Comparison of ENCODE assay signal across 16 cellular contexts in genomic region chr16:30980068-30980371, GRCh38. TPM values are rescaled to one million over a fixed set of nuclear protein-coding genes. Genes with fewer than 3 reads are reported as not detected.
DNase-seq lines count a peak whose midpoint lies in the region; ATAC-seq and TF ChIP-seq lines count a peak whose summit lies in the region.
"Had no signal": no experiment of that assay in that cellular context is flagged by ENCODE, and none has a peak within 500 bp of the region (broad histone marks: within the 10 kb centered on the region; RNA-seq: fewer than 3 reads in every experiment).

No MANE protein-coding gene starts in this region.

- H3K27ac ChIP-seq in angular gyrus (ENCODE audit: low read depth, low read length) = peak overlapping the region; percentile 40
- H3K27ac ChIP-seq in fibroblast of lung (ENCODE audit: insufficient read depth, low read length) = no peak overlapping the region

- H3K79me2 ChIP-seq in fibroblast of lung (ENCODE audit: control insufficient read depth, insufficient read depth, low read length) = no peaks in the 10 kb centered on the region

- no peak overlapping the region for H3K4me3 ChIP-seq in fibroblast of lung (replicated peaks in 1 of 4; ENCODE audit: control extremely low read depth in 1 of 4, insufficient read depth in 1 of 4, low read depth in 3 of 4, low read length in 4 of 4)

- H3K9ac ChIP-seq in fibroblast of lung (ENCODE audit: insufficient read depth, low read length) = peak overlapping the region; percentile 2

- DNase-seq in fibroblast of lung (ENCODE audit: low read depth in 2 of 2) (no peak), SKM-1 (lab: John Stamatoyannopoulos, UW; ENCODE audit: unreplicated experiment) (no peak), NCI-H82 treated with DMSO at 0.1 percent for 48 hours (lab: John Stamatoyannopoulos, UW; ENCODE audit: unreplicated experiment) (no peak), NCI-H748 treated with DMSO at 0.1 percent for 48 hours (lab: John Stamatoyannopoulos, UW) (no peak)
- no peak for DNase-seq in stimulated activated effector memory CD8-positive, alpha-beta T cell treated with anti-CD3 and anti-CD28 coated beads, Interleukin-12 subunit alpha, Interleukin-12 subunit beta, amount 100 ng/mL, for 72 hours (ENCODE audit: low spot score in 2 of 2)
- DNase-seq: C1 segment of cervical spinal cord; Calu3; CD4-positive, alpha-beta memory T cell; COR-L47; DMS53; DMS79 treated with DMSO at 0.1 percent for 48 hours; GF-D8; GOT3; HCEC 1CT had no signal

- TF ChIP-seq CTCF in fibroblast of lung (conservative IDR thresholded peaks at IDR 0.05 in 1 of 2, IDR thresholded peaks at IDR 0.05 in 1 of 2; ENCODE audit: low read depth in 1 of 2, low read length in 2 of 2) = no peak

- no peak overlapping the region for H3K4me2 ChIP-seq in fibroblast of lung (ENCODE audit: extremely low read depth, insufficient read depth, low read length)

- H3K4me1 ChIP-seq in fibroblast of lung (ENCODE audit: control insufficient read depth, extremely low read depth, insufficient read depth, low read length) = no peaks in the 10 kb centered on the region

- no peaks in the 10 kb centered on the region for H3K27me3 ChIP-seq in fibroblast of lung (ENCODE audit: control insufficient read depth, insufficient read depth, low read length)

- peak overlapping the region; percentile 54 for H3K27ac Mint-ChIP-seq in stimulated activated effector memory CD8-positive, alpha-beta T cell treated with anti-CD3 and anti-CD28 coated beads, Interleukin-12 subunit alpha, Interleukin-12 subunit beta, amount 100 ng/mL, for 72 hours
- H3K27ac Mint-ChIP-seq: CD4-positive, alpha-beta memory T cell had no signal

- H3K36me3 Mint-ChIP-seq in stimulated activated effector memory CD8-positive, alpha-beta T cell treated with anti-CD3 and anti-CD28 coated beads, Interleukin-12 subunit alpha, Interleukin-12 subunit beta, amount 100 ng/mL, for 72 hours = peaks cover 72% of the 10 kb centered on the region

- peaks cover 26% of the 10 kb centered on the region for H3K4me1 Mint-ChIP-seq in stimulated activated effector memory CD8-positive, alpha-beta T cell treated with anti-CD3 and anti-CD28 coated beads, Interleukin-12 subunit alpha, Interleukin-12 subunit beta, amount 100 ng/mL, for 72 hours

- no peak overlapping the region for H2AFZ ChIP-seq in fibroblast of lung (ENCODE audit: low read length)

- no peaks in the 10 kb centered on the region for H3K9me3 Mint-ChIP-seq in stimulated activated effector memory CD8-positive, alpha-beta T cell treated with anti-CD3 and anti-CD28 coated beads, Interleukin-12 subunit alpha, Interleukin-12 subunit beta, amount 100 ng/mL, for 72 hours
- H3K9me3 Mint-ChIP-seq: CD4-positive, alpha-beta memory T cell had no signal

- H3K36me3 ChIP-seq in fibroblast of lung (ENCODE audit: control insufficient read depth, insufficient read depth, low read length) = peaks cover 24% of the 10 kb centered on the region

- no peaks in the 10 kb centered on the region for H3K9me3 ChIP-seq in fibroblast of lung (ENCODE audit: control insufficient read depth, insufficient read depth, low read depth, low read length)

- no peak for ATAC-seq in stimulated activated effector memory CD8-positive, alpha-beta T cell treated with anti-CD3 and anti-CD28 coated beads, Interleukin-12 subunit alpha, Interleukin-12 subunit beta, amount 100 ng/mL, for 72 hours
- ATAC-seq in GM19324 (IDR thresholded peaks at IDR 0.05; ENCODE audit: low FRiP score, unreplicated experiment) = no peak

- no peaks in the 10 kb centered on the region for H4K20me1 ChIP-seq in fibroblast of lung (ENCODE audit: control insufficient read depth, extremely low read depth, insufficient read depth, low read length)

- H3K4me3 Mint-ChIP-seq in stimulated activated effector memory CD8-positive, alpha-beta T cell treated with anti-CD3 and anti-CD28 coated beads, Interleukin-12 subunit alpha, Interleukin-12 subunit beta, amount 100 ng/mL, for 72 hours = no peak overlapping the region
- H3K4me3 Mint-ChIP-seq: CD4-positive, alpha-beta memory T cell had no signal

RNA-seq across cellular contexts. Expression of gene HSD3B7, which starts 5.0 kb away (rescaled TPM):
- total RNA-seq in fibroblast of lung = 32.9 and 47.9 TPM in 2 replicates
- 13.2 and 15.9 TPM in 2 replicates for polyA plus RNA-seq in fibroblast of lung
- 15.9 and 22.1 TPM in 2 replicates for polyA plus RNA-seq in fibroblast of lung (2012)
- polyA minus RNA-seq in fibroblast of lung (ENCODE audit: low replicate concordance) = 54.4 and 72.1 TPM in 2 replicates

RNA-seq across cellular contexts. Expression of gene SETD1A, which starts 22.5 kb away (rescaled TPM):
- total RNA-seq in fibroblast of lung = 1.5 and 3.5 TPM in 2 replicates
- polyA plus RNA-seq in fibroblast of lung = 1.4 and 2.3 TPM in 2 replicates
- 9.6 and 10.0 TPM in 2 replicates for polyA plus RNA-seq in fibroblast of lung (2012)
- polyA minus RNA-seq in fibroblast of lung (ENCODE audit: low replicate concordance) = 7.0 and 16.1 TPM in 2 replicates

RNA-seq across cellular contexts. Expression of gene STX1B, which starts 30.4 kb away (rescaled TPM):
- 1.3 and 2.1 TPM in 2 replicates for total RNA-seq in fibroblast of lung
- polyA plus RNA-seq in fibroblast of lung = 1.3 and 4.2 TPM in 2 replicates
- 1.4 and 4.5 TPM in 2 replicates for polyA plus RNA-seq in fibroblast of lung (2012)
- polyA minus RNA-seq in fibroblast of lung (ENCODE audit: low replicate concordance) = 8.1 and 15.3 TPM in 2 replicates
- polyA plus RNA-seq: CD4-positive, alpha-beta memory T cell had no signal

RNA-seq across cellular contexts. Expression of gene ORAI3, which starts 31.2 kb away (rescaled TPM):
- 44.2 and 74.1 TPM in 2 replicates for total RNA-seq in fibroblast of lung
- polyA plus RNA-seq in fibroblast of lung = 24.6 and 41.1 TPM in 2 replicates
- polyA plus RNA-seq in fibroblast of lung (2012) = 19.0 and 29.7 TPM in 2 replicates
- 35.2 and 72.6 TPM in 2 replicates for polyA minus RNA-seq in fibroblast of lung (ENCODE audit: low replicate concordance)

RNA-seq across cellular contexts. Expression of gene STX4, which starts 53.3 kb away (rescaled TPM):
- 28.0 and 37.5 TPM in 2 replicates for total RNA-seq in fibroblast of lung
- 42.8 and 53.9 TPM in 2 replicates for polyA plus RNA-seq in fibroblast of lung
- polyA plus RNA-seq in fibroblast of lung (2012) = 55.8 and 78.3 TPM in 2 replicates
- 104 and 156 TPM in 2 replicates for polyA minus RNA-seq in fibroblast of lung (ENCODE audit: low replicate concordance)
